ENCODE assay signal across 15 cellular contexts in the genomic region with DNA sequence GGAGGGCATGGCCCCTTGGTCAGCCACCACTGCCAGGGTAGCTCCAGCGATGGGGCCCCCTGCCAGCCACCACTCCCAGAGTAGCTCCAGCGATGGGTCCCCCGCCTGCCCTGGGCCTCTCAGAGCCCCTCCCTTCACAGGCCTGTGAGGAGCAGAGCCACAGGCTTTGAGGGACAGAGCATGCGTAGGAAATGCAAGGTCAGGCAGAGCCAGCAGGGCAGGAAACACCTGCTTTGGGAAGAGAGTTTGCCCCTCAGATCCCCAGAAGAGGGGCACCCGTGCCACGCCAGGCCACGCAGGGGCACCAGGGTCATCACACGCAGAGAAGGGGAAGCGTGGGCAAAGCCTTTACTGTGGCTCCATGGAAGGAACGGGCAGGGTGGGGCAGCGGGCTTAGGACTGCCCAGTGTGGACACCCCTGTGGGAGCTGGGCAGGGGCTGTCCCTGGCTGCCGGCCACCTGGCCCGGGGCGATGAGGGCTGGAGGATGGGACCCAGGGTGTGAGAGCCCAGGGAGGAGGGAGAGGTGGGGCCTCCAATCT.
"Had no signal": no experiment of that assay in that cellular context is flagged by ENCODE, and none has a peak within 500 bp of the region (broad histone marks: within the 10 kb centered on the region; RNA-seq: fewer than 3 reads in every experiment).

No MANE protein-coding gene starts in this region.

- ATAC-seq: left lobe of liver had no signal

- H3K27ac ChIP-seq: brain microvascular endothelial cell, right atrium auricular region, skin epidermis, transverse colon had no signal

- DNase-seq: activated CD4-positive, alpha-beta T cell treated with anti-CD3 and anti-CD28 coated beads, Interleukin-2, amount 10 ng/mL, durations not matched to agents 7 days and 5 days; activated CD8-positive, alpha-beta memory T cell treated with anti-CD3 and anti-CD28 coated beads, Interleukin-2, amount 50 U/mL, for 48 hours; activated naive CD4-positive, alpha-beta T cell treated with Interleukin-2 at 50 U/mL for 16 hours; anterior cingulate cortex; brain microvascular endothelial cell; cerebellar nuclear complex; dermis blood vessel endothelial cell; occipital lobe; stimulated activated CD4-positive, alpha-beta T cell treated with anti-CD3 and anti-CD28 coated beads, Interleukin-4, amount 100 ng/mL, for 24 hours; stimulated activated naive CD4-positive, alpha-beta T cell treated with Interleukin-2 at 50 U/mL for 16 hours; substantia nigra; transverse colon had no signal

- H3K4me3 ChIP-seq: right atrium auricular region, skin epidermis, transverse colon had no signal

- H3K36me3 ChIP-seq: brain microvascular endothelial cell, right atrium auricular region, transverse colon had no signal

- H3K27me3 ChIP-seq: brain microvascular endothelial cell, right atrium auricular region had no signal

- H3K9me3 ChIP-seq: right atrium auricular region, transverse colon had no signal

- H3K4me1 ChIP-seq: right atrium auricular region, transverse colon had no signal
